In genomic region chr14:105337966-105338365, GRCh38 we compare ENCODE assay signal across 2 cellular contexts.
TF ChIP-seq lines count a peak whose summit lies in the region.

No MANE protein-coding gene starts in this region.

TF ChIP-seq in IMR-90, 13 proteins besides CTCF, POLR2A, EP300 and RAD21:
- TF ChIP-seq MAFK (IDR thresholded peaks at IDR 0.05; ENCODE audit: low read depth, low read length) (peak; percentile 95), SMC3 (IDR thresholded peaks at IDR 0.05; ENCODE audit: low read depth, low read length) (no peak), RCOR1 (IDR thresholded peaks at IDR 0.05; ENCODE audit: insufficient replicate concordance, low read length) (no peak), BHLHE40 (IDR thresholded peaks at IDR 0.05; ENCODE audit: low read depth, low read length) (no peak), CHD1 (IDR thresholded peaks at IDR 0.05; ENCODE audit: low read depth, low read length) (no peak)
TF ChIP-seq in IMR-90: peak in this region for 1.

TF ChIP-seq in HepG2, 621 proteins besides CTCF, POLR2A, EP300 and RAD21:
- TF ChIP-seq MAFK (conservative IDR thresholded peaks at IDR 0.05 in 1 of 2, IDR thresholded peaks at IDR 0.05 in 1 of 2; ENCODE audit: low read length in 2 of 2) (peak; percentile 94 to 98), ZNF24 (IDR thresholded peaks at IDR 0.05) (no peak), CBFB (CRISPR knock-in tag; IDR thresholded peaks at IDR 0.05) (no peak), AKNA (CRISPR knock-in tag; IDR thresholded peaks at IDR 0.05; ENCODE audit: borderline replicate concordance) (no peak), SMAD3 (CRISPR knock-in tag; IDR thresholded peaks at IDR 0.05) (no peak), MAFF (IDR thresholded peaks at IDR 0.05; ENCODE audit: low read depth, low read length) (peak; percentile 96), HOXA9 (CRISPR knock-in tag; IDR thresholded peaks at IDR 0.05; ENCODE audit: borderline replicate concordance) (no peak), BRF2 (CRISPR knock-in tag; IDR thresholded peaks at IDR 0.05) (no peak), XRCC5 (optimal IDR thresholded peaks at IDR 0.05; ENCODE audit: low read length) (no peak), ZNF800 (CRISPR knock-in tag; IDR thresholded peaks at IDR 0.05) (no peak)
- TF ChIP-seq, protein P1, sequence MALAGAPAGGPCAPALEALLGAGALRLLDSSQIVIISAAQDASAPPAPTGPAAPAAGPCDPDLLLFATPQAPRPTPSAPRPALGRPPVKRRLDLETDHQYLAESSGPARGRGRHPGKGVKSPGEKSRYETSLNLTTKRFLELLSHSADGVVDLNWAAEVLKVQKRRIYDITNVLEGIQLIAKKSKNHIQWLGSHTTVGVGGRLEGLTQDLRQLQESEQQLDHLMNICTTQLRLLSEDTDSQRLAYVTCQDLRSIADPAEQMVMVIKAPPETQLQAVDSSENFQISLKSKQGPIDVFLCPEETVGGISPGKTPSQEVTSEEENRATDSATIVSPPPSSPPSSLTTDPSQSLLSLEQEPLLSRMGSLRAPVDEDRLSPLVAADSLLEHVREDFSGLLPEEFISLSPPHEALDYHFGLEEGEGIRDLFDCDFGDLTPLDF (CRISPR knock-in tag; IDR thresholded peaks at IDR 0.05), result no peak
